Comparison of ENCODE assay signal across 8 cellular contexts in genomic region chr5:140357731-140358093, GRCh38. TPM values are rescaled to one million over a fixed set of nuclear protein-coding genes. Genes with fewer than 3 reads are reported as not detected.
A peak's percentile ranks its signal among the peaks of the same experiment; 100 is the strongest.
DNase-seq lines count a peak whose midpoint lies in the region; ATAC-seq and TF ChIP-seq lines count a peak whose summit lies in the region.

No MANE protein-coding gene starts in this region.

- H4K20me1 ChIP-seq in OCI-LY3 (ENCODE audit: insufficient read depth, low read length), result no peaks in the 10 kb centered on the region

- H3K9me3 Mint-ChIP-seq in IgD-negative memory B cell, result no peaks in the 10 kb centered on the region
- H3K9me3 Mint-ChIP-seq in naive thymus-derived CD8-positive, alpha-beta T cell, result no peaks in the 10 kb centered on the region

- peaks cover 3% of the 10 kb centered on the region for H3K27me3 Mint-ChIP-seq in IgD-negative memory B cell
- H3K27me3 Mint-ChIP-seq in naive thymus-derived CD8-positive, alpha-beta T cell, result peaks cover 2 to 9% (median 9%) of the 10 kb centered on the region in 5 donors

- peak; percentile 94 for ATAC-seq in GM21619 (IDR thresholded peaks at IDR 0.05; ENCODE audit: unreplicated experiment)
- peak; percentile 93 for ATAC-seq in esophagus mucosa
- peak; percentile 95 to 99 for ATAC-seq in naive thymus-derived CD8-positive, alpha-beta T cell

- H3K4me2 ChIP-seq in OCI-LY3 (ENCODE audit: low read length), result peak overlapping the region; percentile 98

- H3K4me1 ChIP-seq in OCI-LY3 (ENCODE audit: low read length), result peaks cover 9% of the 10 kb centered on the region

- peak; percentile 75 for TF ChIP-seq CTCF in OCI-LY3 (IDR thresholded peaks at IDR 0.05; ENCODE audit: low read depth, low read length)

- POLR2A ChIA-PET in naive thymus-derived CD8-positive, alpha-beta T cell (lab: Charles Lee), result interaction anchor here (0.6 kb wide), 1 partner anchor 1140 kb away, joined by 3 read pairs; no protein-coding TSS in a partner anchor

- no peaks in the 10 kb centered on the region for H3K9me3 ChIP-seq in OCI-LY3 (ENCODE audit: insufficient read depth, low read length)

- peaks cover 2% of the 10 kb centered on the region for H3K36me3 Mint-ChIP-seq in IgD-negative memory B cell
- no peaks in the 10 kb centered on the region for H3K36me3 Mint-ChIP-seq in naive thymus-derived CD8-positive, alpha-beta T cell

- H3K9ac ChIP-seq in OCI-LY3 (ENCODE audit: low read length), result peak overlapping the region; percentile 32; the same call in 1 of the 2 replicates

- peak overlapping the region in 3 of 4 donors; percentile 6 to 90 (median 58) for H3K4me3 Mint-ChIP-seq in IgD-negative memory B cell
- peak overlapping the region in 9 of 10 donors; percentile 12 to 82 (median 65) for H3K4me3 Mint-ChIP-seq in naive thymus-derived CD8-positive, alpha-beta T cell

- peaks cover 7 to 10% (median 7%) of the 10 kb centered on the region in 3 donors for H3K4me1 Mint-ChIP-seq in IgD-negative memory B cell
- peaks cover 7 to 13% (median 10%) of the 10 kb centered on the region in 4 donors for H3K4me1 Mint-ChIP-seq in naive thymus-derived CD8-positive, alpha-beta T cell

- H3K4me3 ChIP-seq in OCI-LY3 (ENCODE audit: low read length), result peak overlapping the region; percentile 74

- DNase-seq in DMS53 (lab: John Stamatoyannopoulos, UW), result peak; percentile 92
- peak; percentile 75 for DNase-seq in activated T-cell treated with anti-CD3 and anti-CD28 coated beads for 48 hours (ENCODE audit: low read depth)
- peak; percentile 49 to 73 (median 62) for DNase-seq in naive thymus-derived CD8-positive, alpha-beta T cell
- peak; percentile 34 to 59 (median 46) for DNase-seq in stimulated activated naive CD4-positive, alpha-beta T cell (lab: John Stamatoyannopoulos, UW)

- H2AFZ ChIP-seq in OCI-LY3 (ENCODE audit: low read depth, low read length), result peak overlapping the region; percentile 91

- no peaks in the 10 kb centered on the region for H3K79me2 ChIP-seq in OCI-LY3 (ENCODE audit: low read length)

- no peak overlapping the region for H3K27ac Mint-ChIP-seq in IgD-negative memory B cell
- peak overlapping the region in 2 of 10 donors; percentile 36 to 45 for H3K27ac Mint-ChIP-seq in naive thymus-derived CD8-positive, alpha-beta T cell

- no peak overlapping the region for H3K27ac ChIP-seq in OCI-LY3 (ENCODE audit: low read length)

- H3K36me3 ChIP-seq in OCI-LY3 (replicated peaks; ENCODE audit: low read depth, low read length), result no peaks in the 10 kb centered on the region

- H3K27me3 ChIP-seq in OCI-LY3 (ENCODE audit: low read depth, low read length), result no peaks in the 10 kb centered on the region

RNA-seq across cellular contexts. Expression of gene SLC4A9, which starts 2.3 kb away (rescaled TPM):
- polyA plus RNA-seq in IgD-negative memory B cell, result not detected
- 0.08 TPM for total RNA-seq in esophagus mucosa
- total RNA-seq in naive thymus-derived CD8-positive, alpha-beta T cell, result not detected
- polyA plus RNA-seq in naive thymus-derived CD8-positive, alpha-beta T cell, result not detected

RNA-seq across cellular contexts. Expression of gene HBEGF, which starts 11.3 kb away (rescaled TPM):
- 0.83 TPM for polyA plus RNA-seq in IgD-negative memory B cell
- total RNA-seq in esophagus mucosa, result 62.1 TPM
- under 1 TPM; 0.30 to 0.44 TPM for total RNA-seq in naive thymus-derived CD8-positive, alpha-beta T cell
- polyA plus RNA-seq in naive thymus-derived CD8-positive, alpha-beta T cell, result under 1 TPM in 1 of 3 donors, not detected in 2; 0.06 TPM

RNA-seq across cellular contexts. Expression of gene ANKHD1, which starts 43.9 kb away (rescaled TPM):
- 69.7 TPM for polyA plus RNA-seq in IgD-negative memory B cell
- total RNA-seq in esophagus mucosa, result 73.1 TPM
- 100 to 1,000 TPM; 218 to 235 TPM for total RNA-seq in naive thymus-derived CD8-positive, alpha-beta T cell
- 10 to 100 TPM; 54.9 to 82.8 (median 63.8) TPM for polyA plus RNA-seq in naive thymus-derived CD8-positive, alpha-beta T cell

RNA-seq across cellular contexts. Expression of gene PFDN1, which starts 54.8 kb away (rescaled TPM):
- polyA plus RNA-seq in IgD-negative memory B cell, result 122 TPM
- total RNA-seq in esophagus mucosa, result 33.5 TPM
- total RNA-seq in naive thymus-derived CD8-positive, alpha-beta T cell, result 10 to 100 TPM; 24.8 to 30.0 TPM
- 100 to 1,000 TPM; 120 to 132 (median 129) TPM for polyA plus RNA-seq in naive thymus-derived CD8-positive, alpha-beta T cell

Comparison
In these comparisons a context has a peak if more than half of its experiments do, and no peak if none do; other contexts are left out.
1. RNA of gene HBEGF, which starts 11.3 kb away (total RNA-seq): 62.1 TPM in esophagus mucosa (single experiment); 0.30 to 0.44 TPM in naive thymus-derived CD8-positive, alpha-beta T cell; every median in the first group is over 10 times any median in the second.
2. Peak in every context shown above with its lines, with median percentiles within 50 percentile points of each other: DNase-seq and ATAC-seq.